Comparison of ENCODE assay signal across 16 cellular contexts in the genomic region with DNA sequence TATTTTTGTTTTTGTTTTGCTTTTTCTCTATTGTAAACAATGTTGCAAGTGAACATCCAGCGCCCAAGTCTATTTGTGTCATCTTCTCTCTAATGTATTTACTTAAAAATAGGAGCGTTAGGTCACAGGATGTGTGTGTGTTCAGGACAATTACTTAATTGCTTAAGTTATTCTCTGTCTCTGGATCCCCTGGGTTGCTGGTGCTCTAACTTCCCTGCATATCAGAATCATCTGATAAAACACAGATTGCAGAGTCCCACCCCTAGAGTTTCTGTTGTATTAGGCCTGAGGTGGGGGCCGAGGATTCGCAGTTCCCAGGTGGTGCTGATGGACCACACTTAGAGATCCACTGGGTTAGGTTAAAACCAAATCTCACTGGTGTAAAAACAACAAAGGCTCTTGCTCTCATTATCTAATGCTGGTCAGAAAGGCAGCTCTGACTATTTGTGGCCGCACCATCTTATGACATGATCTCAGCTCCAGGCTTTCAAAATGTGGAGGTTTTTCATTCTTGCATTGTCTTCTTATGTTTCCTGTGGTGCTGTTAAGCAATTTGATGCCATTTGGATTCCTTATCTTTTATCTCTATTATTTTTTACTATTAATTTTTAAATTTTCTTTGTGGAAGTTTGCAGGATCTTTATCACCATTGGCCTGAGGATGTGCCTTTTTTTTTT.
DNase-seq lines count a peak whose midpoint lies in the region.
"Had no signal": no experiment of that assay in that cellular context is flagged by ENCODE, and none has a peak within 500 bp of the region (broad histone marks: within the 10 kb centered on the region; RNA-seq: fewer than 3 reads in every experiment).

No MANE protein-coding gene starts in this region.

- no peaks in the 10 kb centered on the region for H3K27me3 ChIP-seq in trophoblast cell (ENCODE audit: insufficient read depth, low read length)
- no peaks in the 10 kb centered on the region for H3K27me3 ChIP-seq in effector memory CD4-positive, alpha-beta T cell (replicated peaks; ENCODE audit: control insufficient read depth, insufficient read depth, low read length, poor library complexity, severe bottlenecking)
- H3K27me3 ChIP-seq: BLaER1 treated with 17β-estradiol and CSF1 and Interleukin-3, amounts not matched to agents 10 nM and 100 nM had no signal

- no peak overlapping the region for H3K14ac ChIP-seq in trophoblast cell (ENCODE audit: low read length)

- H3K4me1 ChIP-seq in trophoblast cell (ENCODE audit: control insufficient read depth in 1 of 2, insufficient read depth in 2 of 2, low read length in 2 of 2), result no peaks in the 10 kb centered on the region
- H3K4me1 ChIP-seq in effector memory CD4-positive, alpha-beta T cell (ENCODE audit: control insufficient read depth, insufficient read depth, low read length, poor library complexity, severe bottlenecking), result no peaks in the 10 kb centered on the region
- H3K4me1 ChIP-seq: BLaER1 treated with 17β-estradiol and CSF1 and Interleukin-3, amounts not matched to agents 10 nM and 100 nM had no signal

- peaks cover 1% of the 10 kb centered on the region for H3K9me3 ChIP-seq in trophoblast cell (ENCODE audit: insufficient read depth, low read depth, low read length)
- no peaks in the 10 kb centered on the region for H3K9me3 ChIP-seq in effector memory CD4-positive, alpha-beta T cell (ENCODE audit: control insufficient read depth, low read length)
- H3K9me3 ChIP-seq: BLaER1 treated with 17β-estradiol and CSF1 and Interleukin-3, amounts not matched to agents 10 nM and 100 nM had no signal

- H4K12ac ChIP-seq in trophoblast cell (ENCODE audit: low read depth, low read length), result no peak overlapping the region

- H3K79me2 ChIP-seq in trophoblast cell (ENCODE audit: control insufficient read depth, insufficient read depth, low read length, poor library complexity), result no peaks in the 10 kb centered on the region

- H3K4ac ChIP-seq in trophoblast cell (ENCODE audit: low read depth, low read length), result no peak overlapping the region

- H4K91ac ChIP-seq in trophoblast cell (ENCODE audit: low read depth, low read length), result no peak overlapping the region

- H3K79me1 ChIP-seq in trophoblast cell (ENCODE audit: low read length), result no peaks in the 10 kb centered on the region

- H3K4me2 ChIP-seq in trophoblast cell (ENCODE audit: low read length), result no peak overlapping the region

- no peak overlapping the region for H3K23ac ChIP-seq in trophoblast cell (ENCODE audit: low read length)

- H3K18ac ChIP-seq in trophoblast cell (ENCODE audit: low read length), result no peak overlapping the region

- H2BK12ac ChIP-seq in trophoblast cell (ENCODE audit: low read length), result no peak overlapping the region

- no peak overlapping the region for H2AK5ac ChIP-seq in trophoblast cell (ENCODE audit: low read length)

- no peak overlapping the region for H2BK5ac ChIP-seq in trophoblast cell (ENCODE audit: low read depth, low read length, poor library complexity)

- H2AFZ ChIP-seq in trophoblast cell (ENCODE audit: insufficient read depth, low read length, poor library complexity), result no peak overlapping the region

- DNase-seq in activated CD8-positive, alpha-beta memory T cell treated with anti-CD3 and anti-CD28 coated beads for 24 hours, result peak; percentile 30
- DNase-seq in activated CD8-positive, alpha-beta memory T cell treated with anti-CD3 and anti-CD28 coated beads, Interleukin-2, amount 50 U/mL, for 48 hours, result no peak
- DNase-seq in NCI-H146 treated with DMSO at 0.1 percent for 48 hours (lab: John Stamatoyannopoulos, UW; ENCODE audit: unreplicated experiment) (peak; percentile 21), amniotic epithelial cell (ENCODE audit: low read depth) (peak; percentile 33), trophoblast cell (peak; percentile 51 to 89), NCI-H82 (lab: John Stamatoyannopoulos, UW) (no peak), NCI-H2107 treated with DMSO at 0.1 percent for 48 hours (lab: John Stamatoyannopoulos, UW; ENCODE audit: unreplicated experiment) (no peak)
- no peak for DNase-seq in effector memory CD4-positive, alpha-beta T cell
- DNase-seq: 8988T; ACHN; CD4-positive, CD25-positive, alpha-beta regulatory T cell; DMS153; DMS79 treated with DMSO at 0.1 percent for 48 hours; EL; HCEC 1CT had no signal

- no peak overlapping the region for H3K27ac ChIP-seq in trophoblast cell (ENCODE audit: low read depth, low read length)
- H3K27ac ChIP-seq in effector memory CD4-positive, alpha-beta T cell (ENCODE audit: insufficient read depth, low read length, poor library complexity, severe bottlenecking), result no peak overlapping the region
- H3K27ac ChIP-seq: BLaER1 treated with 17β-estradiol and CSF1 and Interleukin-3, amounts not matched to agents 10 nM and 100 nM had no signal

- H3K4me3 ChIP-seq in trophoblast cell (ENCODE audit: low read depth, low read length), result no peak overlapping the region
- H3K4me3 ChIP-seq in effector memory CD4-positive, alpha-beta T cell (ENCODE audit: insufficient read depth, low read depth, low read length, poor library complexity, severe bottlenecking), result no peak overlapping the region
- H3K4me3 ChIP-seq: BLaER1 treated with 17β-estradiol and CSF1 and Interleukin-3, amounts not matched to agents 10 nM and 100 nM had no signal

- WGBS in trophoblast cell (ENCODE audit: extremely low coverage, insufficient coverage, insufficient read length), result no CpG with 5 or more reads among the region's 5 CpGs

- H3K36me3 ChIP-seq in trophoblast cell (ENCODE audit: control insufficient read depth in 1 of 2, insufficient read depth in 2 of 2, low read length in 2 of 2), result no peaks in the 10 kb centered on the region
- no peaks in the 10 kb centered on the region for H3K36me3 ChIP-seq in effector memory CD4-positive, alpha-beta T cell (ENCODE audit: control insufficient read depth, insufficient read depth, low read length)

- no peak overlapping the region for H3K9ac ChIP-seq in trophoblast cell (ENCODE audit: low read length)

- H2BK120ac ChIP-seq in trophoblast cell (ENCODE audit: insufficient read depth, low read length, poor library complexity), result no peak overlapping the region

- no peak overlapping the region for H4K8ac ChIP-seq in trophoblast cell (ENCODE audit: low read depth, low read length)

Comparison
In these comparisons a context has a peak if more than half of its experiments do, and no peak if none do; other contexts are left out.
1. DNase-seq: peak in activated CD8-positive, alpha-beta memory T cell treated with anti-CD3 and anti-CD28 coated beads for 24 hours (single experiment), NCI-H146 treated with DMSO at 0.1 percent for 48 hours (single experiment), amniotic epithelial cell (single experiment) and trophoblast cell (2 of 2); none in activated CD8-positive, alpha-beta memory T cell treated with anti-CD3 and anti-CD28 coated beads, Interleukin-2, amount 50 U/mL, for 48 hours (single experiment), NCI-H82 (single experiment), NCI-H2107 treated with DMSO at 0.1 percent for 48 hours (single experiment) and effector memory CD4-positive, alpha-beta T cell (0 of 3).